In genomic region chr12:16844875-16845274, GRCh38 we compare ENCODE assay signal across 17 cellular contexts.
DNase-seq lines count a peak whose midpoint lies in the region; ATAC-seq and TF ChIP-seq lines count a peak whose summit lies in the region.
"Had no signal": no experiment of that assay in that cellular context is flagged by ENCODE, and none has a peak within 500 bp of the region (broad histone marks: within the 10 kb centered on the region; RNA-seq: fewer than 3 reads in every experiment).

No MANE protein-coding gene starts in this region.

- H3K9me3 ChIP-seq in gastroesophageal sphincter = no peaks in the 10 kb centered on the region
- H3K9me3 ChIP-seq: MG63, suprapubic skin had no signal

- intact Hi-C loops in left cardiac atrium (cut with DNase I) = no loop called here

- H3K27me3 ChIP-seq in gastroesophageal sphincter = no peaks in the 10 kb centered on the region
- H3K27me3 ChIP-seq: MG63, suprapubic skin had no signal

- in situ Hi-C loops in SK-MEL-5 (cut with HindIII; ENCODE audit: low pct_unique_long_range_greater_than_20kb, low sequenced_read_pairs) = no loop called here

- no peak overlapping the region for H3K27ac ChIP-seq in gastroesophageal sphincter
- H3K27ac ChIP-seq: suprapubic skin had no signal

- H3K4me1 ChIP-seq in gastroesophageal sphincter = no peaks in the 10 kb centered on the region
- H3K4me1 ChIP-seq: suprapubic skin had no signal

- 90% methylated on average over 5 of the region's 7 CpGs; no CpG with 5 or more reads in 1 of the 2 donors for WGBS in gastroesophageal sphincter (ENCODE audit: low coverage in 1 of 2), 2 donors

- H3K36me3 ChIP-seq in gastroesophageal sphincter = no peaks in the 10 kb centered on the region
- H3K36me3 ChIP-seq: MG63, suprapubic skin had no signal

- TF ChIP-seq POLR2A in gastroesophageal sphincter (IDR thresholded peaks at IDR 0.05) = no peak

- no peak for TF ChIP-seq CTCF in gastroesophageal sphincter (IDR thresholded peaks at IDR 0.05)

- TF ChIP-seq EP300 in gastroesophageal sphincter (IDR thresholded peaks at IDR 0.05) = no peak

- DNase-seq in GM03348 (ENCODE audit: low spot score) = peak; percentile 2
- DNase-seq in HT-29 (ENCODE audit: low spot score) = peak; percentile 6
- peak; percentile 43 for DNase-seq in SK-MEL-5 (ENCODE audit: low read depth, low spot score)
- DNase-seq in left lobe of liver (ENCODE audit: low spot score) = no peak
- DNase-seq in NCI-H345 treated with DMSO at 0.1 percent for 48 hours (lab: John Stamatoyannopoulos, UW; ENCODE audit: unreplicated experiment) = no peak
- no peak for DNase-seq in SW 1271 (lab: John Stamatoyannopoulos, UW)
- DNase-seq in left cardiac atrium = no peak
- DNase-seq: activated naive CD8-positive, alpha-beta T cell treated with anti-CD3 and anti-CD28 coated beads, Interleukin-2, amount 50 U/mL, for 24 hours; DMS 273 treated with DMSO at 0.1 percent for 48 hours; hippocampal formation; left colon; MG63; NCI-H2029 treated with DMSO at 0.1 percent for 48 hours; NCI-H524; stimulated activated CD4-positive, alpha-beta T cell treated with anti-CD3 and anti-CD28 coated beads, Interleukin-2, amount 100 ng/mL, for 48 hours had no signal

- peak; percentile 46 for ATAC-seq in left lobe of liver
- no peak for ATAC-seq in gastroesophageal sphincter
- no peak for ATAC-seq in left cardiac atrium
- ATAC-seq: activated naive CD8-positive, alpha-beta T cell treated with anti-CD3 and anti-CD28 coated beads, Interleukin-2, amount 50 U/mL, for 24 hours; left colon had no signal

- H3K4me3 ChIP-seq in gastroesophageal sphincter = no peak overlapping the region
- H3K4me3 ChIP-seq: MG63, suprapubic skin had no signal

Comparison
In these comparisons a context has a peak if more than half of its experiments do, and no peak if none do; other contexts are left out.
1. DNase-seq: peak in GM03348 (single experiment), HT-29 (single experiment) and SK-MEL-5 (single experiment); none in left lobe of liver (single experiment), NCI-H345 treated with DMSO at 0.1 percent for 48 hours (single experiment), SW 1271 (0 of 2) and left cardiac atrium (single experiment).